In the genomic region with DNA sequence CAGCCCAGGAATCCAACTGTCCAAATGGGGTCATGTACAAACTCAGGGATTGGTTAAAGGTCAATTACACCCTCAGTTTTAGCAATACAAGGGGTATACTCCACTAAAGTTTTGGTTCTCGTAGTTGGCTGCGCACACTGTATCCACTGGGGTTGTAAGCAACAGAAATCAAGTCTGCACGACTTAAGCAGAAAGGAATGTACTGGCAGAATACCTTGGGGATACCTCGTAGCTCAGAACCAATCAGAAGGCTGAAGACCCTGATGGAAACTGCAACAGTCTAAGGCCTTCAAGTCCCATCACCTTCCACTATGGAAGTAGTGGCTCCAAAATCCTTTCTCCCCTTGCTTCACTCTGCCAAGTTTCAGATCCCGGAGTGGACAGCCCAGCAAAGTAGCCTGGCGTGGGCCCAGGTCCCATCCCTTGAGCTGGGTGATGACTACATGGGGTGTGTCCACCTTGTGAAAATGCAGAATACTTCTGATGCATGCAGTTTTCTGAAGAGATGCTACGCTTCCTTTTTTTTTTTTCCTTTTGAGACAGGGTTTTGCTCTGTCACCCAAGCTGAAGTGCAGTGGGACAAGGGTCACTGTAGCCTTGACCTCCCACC, we compare ENCODE assay signal across 1 cellular context.
TF ChIP-seq lines count a peak whose summit lies in the region.

No MANE protein-coding gene starts in this region.

TF ChIP-seq in GM23338, 12 proteins besides CTCF, POLR2A, EP300 and RAD21 (continued from another document):
- TF ChIP-seq, protein P1, sequence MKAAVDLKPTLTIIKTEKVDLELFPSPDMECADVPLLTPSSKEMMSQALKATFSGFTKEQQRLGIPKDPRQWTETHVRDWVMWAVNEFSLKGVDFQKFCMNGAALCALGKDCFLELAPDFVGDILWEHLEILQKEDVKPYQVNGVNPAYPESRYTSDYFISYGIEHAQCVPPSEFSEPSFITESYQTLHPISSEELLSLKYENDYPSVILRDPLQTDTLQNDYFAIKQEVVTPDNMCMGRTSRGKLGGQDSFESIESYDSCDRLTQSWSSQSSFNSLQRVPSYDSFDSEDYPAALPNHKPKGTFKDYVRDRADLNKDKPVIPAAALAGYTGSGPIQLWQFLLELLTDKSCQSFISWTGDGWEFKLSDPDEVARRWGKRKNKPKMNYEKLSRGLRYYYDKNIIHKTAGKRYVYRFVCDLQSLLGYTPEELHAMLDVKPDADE (IDR thresholded peaks at IDR 0.05): no peak
- TF ChIP-seq ZNF331 (CRISPR knock-in tag; IDR thresholded peaks at IDR 0.05; ENCODE audit: low read depth) (no peak), CREB1 (CRISPR knock-in tag; IDR thresholded peaks at IDR 0.05; ENCODE audit: low read depth) (no peak), NANOG (IDR thresholded peaks at IDR 0.05; ENCODE audit: borderline replicate concordance) (no peak), REST (IDR thresholded peaks at IDR 0.05; ENCODE audit: unreplicated experiment) (no peak), EZH2phosphoT487 (IDR thresholded peaks at IDR 0.05; ENCODE audit: unreplicated experiment) (no peak), POLR2AphosphoS5 (IDR thresholded peaks at IDR 0.05; ENCODE audit: low read depth) (no peak), JUNB (IDR thresholded peaks at IDR 0.05; ENCODE audit: unreplicated experiment) (no peak), STAT1 (IDR thresholded peaks at IDR 0.05; ENCODE audit: unreplicated experiment) (no peak)
- TF ChIP-seq, protein P2, sequence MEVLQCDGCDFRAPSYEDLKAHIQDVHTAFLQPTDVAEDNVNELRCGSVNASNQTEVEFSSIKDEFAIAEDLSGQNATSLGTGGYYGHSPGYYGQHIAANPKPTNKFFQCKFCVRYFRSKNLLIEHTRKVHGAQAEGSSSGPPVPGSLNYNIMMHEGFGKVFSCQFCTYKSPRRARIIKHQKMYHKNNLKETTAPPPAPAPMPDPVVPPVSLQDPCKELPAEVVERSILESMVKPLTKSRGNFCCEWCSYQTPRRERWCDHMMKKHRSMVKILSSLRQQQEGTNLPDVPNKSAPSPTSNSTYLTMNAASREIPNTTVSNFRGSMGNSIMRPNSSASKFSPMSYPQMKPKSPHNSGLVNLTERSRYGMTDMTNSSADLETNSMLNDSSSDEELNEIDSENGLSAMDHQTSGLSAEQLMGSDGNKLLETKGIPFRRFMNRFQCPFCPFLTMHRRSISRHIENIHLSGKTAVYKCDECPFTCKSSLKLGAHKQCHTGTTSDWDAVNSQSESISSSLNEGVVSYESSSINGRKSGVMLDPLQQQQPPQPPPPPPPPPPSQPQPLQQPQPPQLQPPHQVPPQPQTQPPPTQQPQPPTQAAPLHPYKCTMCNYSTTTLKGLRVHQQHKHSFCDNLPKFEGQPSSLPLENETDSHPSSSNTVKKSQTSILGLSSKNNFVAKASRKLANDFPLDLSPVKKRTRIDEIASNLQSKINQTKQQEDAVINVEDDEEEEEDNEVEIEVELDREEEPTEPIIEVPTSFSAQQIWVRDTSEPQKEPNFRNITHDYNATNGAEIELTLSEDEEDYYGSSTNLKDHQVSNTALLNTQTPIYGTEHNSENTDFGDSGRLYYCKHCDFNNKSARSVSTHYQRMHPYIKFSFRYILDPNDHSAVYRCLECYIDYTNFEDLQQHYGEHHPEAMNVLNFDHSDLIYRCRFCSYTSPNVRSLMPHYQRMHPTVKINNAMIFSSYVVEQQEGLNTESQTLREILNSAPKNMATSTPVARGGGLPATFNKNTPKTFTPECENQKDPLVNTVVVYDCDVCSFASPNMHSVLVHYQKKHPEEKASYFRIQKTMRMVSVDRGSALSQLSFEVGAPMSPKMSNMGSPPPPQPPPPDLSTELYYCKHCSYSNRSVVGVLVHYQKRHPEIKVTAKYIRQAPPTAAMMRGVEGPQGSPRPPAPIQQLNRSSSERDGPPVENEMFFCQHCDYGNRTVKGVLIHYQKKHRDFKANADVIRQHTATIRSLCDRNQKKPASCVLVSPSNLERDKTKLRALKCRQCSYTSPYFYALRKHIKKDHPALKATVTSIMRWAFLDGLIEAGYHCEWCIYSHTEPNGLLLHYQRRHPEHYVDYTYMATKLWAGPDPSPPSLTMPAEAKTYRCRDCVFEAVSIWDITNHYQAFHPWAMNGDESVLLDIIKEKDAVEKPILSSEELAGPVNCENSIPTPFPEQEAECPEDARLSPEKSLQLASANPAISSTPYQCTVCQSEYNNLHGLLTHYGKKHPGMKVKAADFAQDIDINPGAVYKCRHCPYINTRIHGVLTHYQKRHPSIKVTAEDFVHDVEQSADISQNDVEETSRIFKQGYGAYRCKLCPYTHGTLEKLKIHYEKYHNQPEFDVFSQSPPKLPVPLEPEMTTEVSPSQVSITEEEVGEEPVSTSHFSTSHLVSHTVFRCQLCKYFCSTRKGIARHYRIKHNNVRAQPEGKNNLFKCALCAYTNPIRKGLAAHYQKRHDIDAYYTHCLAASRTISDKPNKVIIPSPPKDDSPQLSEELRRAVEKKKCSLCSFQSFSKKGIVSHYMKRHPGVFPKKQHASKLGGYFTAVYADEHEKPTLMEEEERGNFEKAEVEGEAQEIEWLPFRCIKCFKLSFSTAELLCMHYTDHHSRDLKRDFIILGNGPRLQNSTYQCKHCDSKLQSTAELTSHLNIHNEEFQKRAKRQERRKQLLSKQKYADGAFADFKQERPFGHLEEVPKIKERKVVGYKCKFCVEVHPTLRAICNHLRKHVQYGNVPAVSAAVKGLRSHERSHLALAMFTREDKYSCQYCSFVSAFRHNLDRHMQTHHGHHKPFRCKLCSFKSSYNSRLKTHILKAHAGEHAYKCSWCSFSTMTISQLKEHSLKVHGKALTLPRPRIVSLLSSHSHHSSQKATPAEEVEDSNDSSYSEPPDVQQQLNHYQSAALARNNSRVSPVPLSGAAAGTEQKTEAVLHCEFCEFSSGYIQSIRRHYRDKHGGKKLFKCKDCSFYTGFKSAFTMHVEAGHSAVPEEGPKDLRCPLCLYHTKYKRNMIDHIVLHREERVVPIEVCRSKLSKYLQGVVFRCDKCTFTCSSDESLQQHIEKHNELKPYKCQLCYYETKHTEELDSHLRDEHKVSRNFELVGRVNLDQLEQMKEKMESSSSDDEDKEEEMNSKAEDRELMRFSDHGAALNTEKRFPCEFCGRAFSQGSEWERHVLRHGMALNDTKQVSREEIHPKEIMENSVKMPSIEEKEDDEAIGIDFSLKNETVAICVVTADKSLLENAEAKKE (CRISPR knock-in tag; IDR thresholded peaks at IDR 0.05): no peak
